ENCODE assay signal across 12 cellular contexts in the genomic region with DNA sequence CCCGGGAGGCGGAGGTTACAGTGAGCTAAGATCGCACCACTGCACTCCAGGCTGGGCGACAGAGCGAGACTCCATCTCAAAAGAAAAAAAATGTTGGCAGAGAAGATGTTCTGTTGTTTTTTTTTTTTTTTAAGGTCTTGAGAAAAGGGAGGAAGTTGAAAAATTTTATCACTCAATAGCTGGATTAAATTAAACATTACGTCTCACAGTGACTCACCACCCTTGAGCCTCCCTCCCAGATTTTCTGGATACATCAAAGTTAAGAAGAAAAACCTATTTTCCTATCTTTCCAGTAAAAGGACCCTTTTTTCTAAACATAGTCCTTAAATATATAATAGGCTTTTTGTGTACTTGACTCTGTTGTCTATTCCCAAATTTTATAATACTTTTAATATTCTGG. TPM values are rescaled to one million over a fixed set of nuclear protein-coding genes. Genes with fewer than 3 reads are reported as not detected.
DNase-seq lines count a peak whose midpoint lies in the region; ATAC-seq, FAIRE-seq and TF ChIP-seq lines count a peak whose summit lies in the region.
"Had no signal": no experiment of that assay in that cellular context is flagged by ENCODE, and none has a peak within 500 bp of the region (broad histone marks: within the 10 kb centered on the region; RNA-seq: fewer than 3 reads in every experiment).

No MANE protein-coding gene starts in this region.

- H2AFZ ChIP-seq in Karpas-422 (ENCODE audit: low read length) (peak overlapping the region; percentile 25; the same call in 1 of the 2 replicates), endothelial cell of umbilical vein (ENCODE audit: low read depth, low read length) (no peak overlapping the region), osteoblast (ENCODE audit: low read length) (no peak overlapping the region)

- no peaks in the 10 kb centered on the region for H3K27me3 ChIP-seq in Karpas-422 (ENCODE audit: low read length)
- H3K27me3 ChIP-seq in endothelial cell of umbilical vein (ENCODE audit: control insufficient read depth in 2 of 2, insufficient read depth in 2 of 2, low read length in 2 of 2) = no peaks in the 10 kb centered on the region
- H3K27me3 ChIP-seq in osteoblast (ENCODE audit: insufficient read depth, low read length) = no peaks in the 10 kb centered on the region

- H4K20me1 ChIP-seq in Karpas-422 (ENCODE audit: insufficient read depth, low read depth, low read length) = no peaks in the 10 kb centered on the region
- no peaks in the 10 kb centered on the region for H4K20me1 ChIP-seq in endothelial cell of umbilical vein (replicated peaks; ENCODE audit: control insufficient read depth, extremely low read depth, insufficient read depth, low read length)
- no peaks in the 10 kb centered on the region for H4K20me1 ChIP-seq in osteoblast (ENCODE audit: insufficient read depth, low read length)

- POLR2A ChIA-PET in endothelial cell of umbilical vein (lab: Charles Lee) = interaction anchor here (2.3 kb wide), 1 partner anchor 35 kb away, joined by 5 read pairs; the partner anchor contains the start of gene IFNAR1

- TF ChIP-seq CTCF in endothelial cell of umbilical vein (IDR thresholded peaks at IDR 0.05; ENCODE audit: extremely low read depth in 1 of 2, insufficient read depth in 1 of 2, low read depth in 1 of 2, low read length in 2 of 2) (no peak), osteoblast (IDR thresholded peaks at IDR 0.05; ENCODE audit: extremely low read depth, low read depth, low read length) (no peak)

- CTCF ChIA-PET in endothelial cell of umbilical vein (lab: Charles Lee) = interaction anchor here (0.6 to 5.6 kb wide), 25 partner anchors 11 to 163 kb away, joined by 3 to 74 read pairs (median 12); partner anchors contain the start of genes DNAJC28, IFNAR1 and IL10RB

- FAIRE-seq in endothelial cell of umbilical vein (lab: Jason Lieb, UNC) = peak; percentile 55

- dilution Hi-C loops in endothelial cell of umbilical vein (cut with MboI; ENCODE audit: extremely low pct_ligation_motif_present, low sequenced_read_pairs) = no loop called here

- no peaks in the 10 kb centered on the region for H3K79me2 ChIP-seq in Karpas-422 (ENCODE audit: low read length)
- no peaks in the 10 kb centered on the region for H3K79me2 ChIP-seq in endothelial cell of umbilical vein (ENCODE audit: control insufficient read depth, insufficient read depth, low read length)
- H3K79me2 ChIP-seq in osteoblast (ENCODE audit: insufficient read depth, low read length) = no peaks in the 10 kb centered on the region

- no peaks in the 10 kb centered on the region for H3K9me1 ChIP-seq in endothelial cell of umbilical vein (replicated peaks; ENCODE audit: control insufficient read depth, extremely low read depth, insufficient read depth, low read length)

- intact Hi-C loops in endothelial cell of umbilical vein (cut with micrococcal nuclease) = loop anchor here (2.0 kb wide), 1 partner anchor 45 kb away; no protein-coding TSS in a partner anchor

- H3K36me3 ChIP-seq in Karpas-422 (ENCODE audit: insufficient read depth, low read length) (peaks cover 9% of the 10 kb centered on the region; the same call in 1 of the 2 replicates), endothelial cell of umbilical vein (ENCODE audit: control insufficient read depth in 2 of 2, extremely low read depth in 1 of 2, insufficient read depth in 2 of 2, low read length in 2 of 2) (peaks cover 0 to 6% of the 10 kb centered on the region in 2 experiments), osteoblast (ENCODE audit: insufficient read depth, low read length) (peaks cover 11% of the 10 kb centered on the region)

- ATAC-seq in GM21576 (IDR thresholded peaks at IDR 0.05; ENCODE audit: unreplicated experiment) (no peak), GM21515 (IDR thresholded peaks at IDR 0.05; ENCODE audit: unreplicated experiment) (no peak)

- H3K4me3 ChIP-seq in Karpas-422 (ENCODE audit: low read length) (peak overlapping the region; percentile 58; the same call in 1 of the 2 replicates), endothelial cell of umbilical vein (replicated peaks in 1 of 3; ENCODE audit: insufficient read depth in 1 of 3, low read depth in 1 of 3, low read length in 3 of 3) (no peak overlapping the region), osteoblast (ENCODE audit: insufficient read depth, low read length) (no peak overlapping the region)

- H3K4me2 ChIP-seq in Karpas-422 (ENCODE audit: low read depth, low read length, poor library complexity, severe bottlenecking) = peak overlapping the region; percentile 75
- peak overlapping the region; percentile 10 for H3K4me2 ChIP-seq in endothelial cell of umbilical vein (ENCODE audit: insufficient read depth, low read length)
- H3K4me2 ChIP-seq in osteoblast (ENCODE audit: insufficient read depth, low read length) = peak overlapping the region; percentile 59

- peak overlapping the region; percentile 54; the same call in 1 of the 2 replicates for H3K9ac ChIP-seq in Karpas-422 (ENCODE audit: low read length)
- H3K9ac ChIP-seq in endothelial cell of umbilical vein (replicated peaks; ENCODE audit: extremely low read depth, insufficient read depth, low read length) = peak overlapping the region; percentile 10

- no peak for TF ChIP-seq POLR2A in endothelial cell of umbilical vein (IDR thresholded peaks at IDR 0.05; ENCODE audit: low read depth, low read length)

- DNase-seq in AG08396 (ENCODE audit: low spot score) (peak; percentile 27), Karpas-422 (no peak), endothelial cell of umbilical vein (ENCODE audit: low read depth, low spot score) (peak; percentile 66), osteoblast (ENCODE audit: insufficient read length, low spot score, missing footprints) (peak; percentile 29), NCI-H2107 treated with DMSO at 0.1 percent for 48 hours (lab: John Stamatoyannopoulos, UW; ENCODE audit: unreplicated experiment) (no peak), DMS153 (lab: John Stamatoyannopoulos, UW) (no peak)
- DNase-seq: activated gamma-delta T cell; effector CD4-positive, alpha-beta T cell; islet precursor cell; SHP77 had no signal

- no peak overlapping the region for H3K27ac ChIP-seq in Karpas-422 (ENCODE audit: low read length)
- H3K27ac ChIP-seq in endothelial cell of umbilical vein (ENCODE audit: insufficient read depth, low read depth, low read length) = no peak overlapping the region
- H3K27ac ChIP-seq in osteoblast (ENCODE audit: low read depth, low read length) = peak overlapping the region; percentile 37

- H3K4me1 ChIP-seq in Karpas-422 (ENCODE audit: low read length) (peaks cover 33% of the 10 kb centered on the region), endothelial cell of umbilical vein (ENCODE audit: control insufficient read depth, extremely low read depth, insufficient read depth, low read length) (peaks cover 16% of the 10 kb centered on the region), osteoblast (ENCODE audit: insufficient read depth, low read length) (peaks cover 16% of the 10 kb centered on the region)

- no TSS peak for BruUV-seq in endothelial cell of umbilical vein (replicated peaks; lab: Mats Ljungman, UMichigan)

- H3K9me3 ChIP-seq in Karpas-422 (ENCODE audit: low read length) (no peaks in the 10 kb centered on the region), endothelial cell of umbilical vein (replicated peaks; ENCODE audit: control insufficient read depth, insufficient read depth, low read length) (no peaks in the 10 kb centered on the region), osteoblast (ENCODE audit: low read depth, low read length) (no peaks in the 10 kb centered on the region)

- H3K9me2 ChIP-seq in Karpas-422 (replicated peaks; ENCODE audit: insufficient read depth, low read length) = no peaks in the 10 kb centered on the region

TF ChIP-seq in endothelial cell of umbilical vein, 7 proteins besides CTCF, POLR2A, EP300 and RAD21:
- no peak for TF ChIP-seq POLR2AphosphoS5 (IDR thresholded peaks at IDR 0.05; ENCODE audit: insufficient read depth, low read depth, low read length)
- TF ChIP-seq MYC (IDR thresholded peaks at IDR 0.05; ENCODE audit: low read depth, low read length) = no peak
- TF ChIP-seq FOS (IDR thresholded peaks at IDR 0.05; ENCODE audit: borderline replicate concordance, insufficient read depth, low read length) = peak; percentile 60
- no peak for TF ChIP-seq MAX (IDR thresholded peaks at IDR 0.05; ENCODE audit: insufficient read depth, insufficient read length)

RNA-seq across cellular contexts. Expression of gene IFNAR1, which starts 35.5 kb away (rescaled TPM):
- 6.8 and 10.5 TPM in 2 replicates for total RNA-seq in Karpas-422 (2014; rRNA removed; shearing (Covaris generic); ENCODE audit: low replicate concordance)
- total RNA-seq in endothelial cell of umbilical vein (44.6 and 47.8 TPM in 2 replicates), osteoblast (26.1 and 28.0 TPM in 2 replicates)
- 7.1 and 16.2 TPM in 2 replicates for polyA plus RNA-seq in endothelial cell of umbilical vein
- 11.2 and 12.4 TPM in 2 replicates for polyA plus RNA-seq in endothelial cell of umbilical vein (2011; cell fraction: cytosol; rRNA removed)
- 5.2 and 6.0 TPM in 2 replicates for polyA plus RNA-seq in endothelial cell of umbilical vein (2011; cell fraction: nucleus; rRNA removed)
- polyA plus RNA-seq in endothelial cell of umbilical vein (2012) = 29.5 and 38.8 TPM in 2 replicates
- 15.3 and 16.2 TPM in 2 replicates for polyA minus RNA-seq in endothelial cell of umbilical vein
- 16.2 TPM for polyA minus RNA-seq in endothelial cell of umbilical vein (2011; cell fraction: cytosol; rRNA and poly(A)+ RNA removed)
- 8.9 and 10.4 TPM in 2 replicates for polyA minus RNA-seq in endothelial cell of umbilical vein (2011; cell fraction: nucleus; rRNA and poly(A)+ RNA removed)

RNA-seq across cellular contexts. Expression of gene IFNGR2, which starts 42.9 kb away (rescaled TPM):
- total RNA-seq in Karpas-422 (2014; rRNA removed; shearing (Covaris generic); ENCODE audit: low replicate concordance) = 30.4 and 52.1 TPM in 2 replicates
- 46.1 and 47.3 TPM in 2 replicates for total RNA-seq in endothelial cell of umbilical vein
- 44.2 and 55.3 TPM in 2 replicates for polyA plus RNA-seq in endothelial cell of umbilical vein
- 51.0 and 58.8 TPM in 2 replicates for polyA plus RNA-seq in endothelial cell of umbilical vein (2011; cell fraction: cytosol; rRNA removed)
- polyA plus RNA-seq in endothelial cell of umbilical vein (2011; cell fraction: nucleus; rRNA removed) = 24.2 and 29.2 TPM in 2 replicates
- polyA plus RNA-seq in endothelial cell of umbilical vein (2012) = 62.2 and 72.5 TPM in 2 replicates
- polyA minus RNA-seq in endothelial cell of umbilical vein = 61.8 and 65.3 TPM in 2 replicates
- polyA minus RNA-seq in endothelial cell of umbilical vein (2011; cell fraction: cytosol; rRNA and poly(A)+ RNA removed) = 29.3 TPM
- polyA minus RNA-seq in endothelial cell of umbilical vein (2011; cell fraction: nucleus; rRNA and poly(A)+ RNA removed) = 12.1 and 15.9 TPM in 2 replicates
- total RNA-seq in osteoblast = 60.1 and 63.1 TPM in 2 replicates

Comparison
In these comparisons a context has a peak if more than half of its experiments do, and no peak if none do; other contexts are left out.
1. DNase-seq: peak in AG08396 (single experiment), endothelial cell of umbilical vein (single experiment) and osteoblast (single experiment); none in Karpas-422 (single experiment), NCI-H2107 treated with DMSO at 0.1 percent for 48 hours (single experiment) and DMS153 (single experiment).
2. H3K4me2 ChIP-seq: peak in every context shown above with its lines; median percentile 75 in Karpas-422; 59 in osteoblast; 10 in endothelial cell of umbilical vein.